8 cellular contexts compared by ENCODE assay signal in genomic region chr2:165203689-165204559, GRCh38.
DNase-seq lines count a peak whose midpoint lies in the region; ATAC-seq lines count a peak whose summit lies in the region.

Gene SCN3A, minus strand, starts transcription at chr2:165204050. Its CDS starts 27,656 bp downstream, at chr2:165176394.

- ATAC-seq in GM18868 (IDR thresholded peaks at IDR 0.05; ENCODE audit: unreplicated experiment) = peak; percentile 56
- ATAC-seq in HG03175 (IDR thresholded peaks at IDR 0.05; ENCODE audit: unreplicated experiment) = peak; percentile 58
- ATAC-seq in HG03457 (IDR thresholded peaks at IDR 0.05; ENCODE audit: unreplicated experiment) = no peak

- DNase-seq in COLO668 (lab: John Stamatoyannopoulos, UW; ENCODE audit: unreplicated experiment) (peak; percentile 65), NCI-H2196 treated with DMSO at 0.1 percent for 48 hours (lab: John Stamatoyannopoulos, UW; ENCODE audit: unreplicated experiment) (peak; percentile 45), amniotic stem cell (lab: John Stamatoyannopoulos, UW) (peak; percentile 33), inferior parietal cortex (ENCODE audit: extremely low spot score) (peak; percentile 81), superior temporal gyrus (ENCODE audit: extremely low spot score) (peak; percentile 87)

Comparison
In these comparisons a context has a peak if more than half of its experiments do, and no peak if none do; other contexts are left out.
1. DNase-seq: peak in every context shown above with its lines; median percentile 87 in superior temporal gyrus; 81 in inferior parietal cortex; 65 in COLO668; 45 in NCI-H2196 treated with DMSO at 0.1 percent for 48 hours; 33 in amniotic stem cell.